In genomic region chr6:96877151-96877550, GRCh38 we compare ENCODE assay signal across 26 cellular contexts. TPM values are rescaled to one million over a fixed set of nuclear protein-coding genes. Genes with fewer than 3 reads are reported as not detected.
"Had no signal": no experiment of that assay in that cellular context is flagged by ENCODE, and none has a peak within 500 bp of the region (broad histone marks: within the 10 kb centered on the region; RNA-seq: fewer than 3 reads in every experiment).

No MANE protein-coding gene starts in this region.

- H3K27ac Mint-ChIP-seq: activated CD4-positive, alpha-beta memory T cell treated with anti-CD3 and anti-CD28 coated beads for 36 hours; activated CD4-positive, alpha-beta T cell treated with anti-CD3 and anti-CD28 coated beads, Interleukin-2, amount 10 ng/mL, durations not matched to agents 7 days and 5 days; activated naive CD4-positive, alpha-beta T cell treated with anti-CD3 and anti-CD28 coated beads for 36 hours; activated naive CD8-positive, alpha-beta T cell; activated T-helper 17 cell treated with anti-CD3 and anti-CD28 coated beads, Interleukin-2, amount 50 U/mL, for 72 hours; T-helper 1 cell treated with Interleukin-12 subunit alpha and Interleukin-12 subunit beta and Interleukin-4 antibody, amounts not matched to agents 30 μg/mL and 1 μg/mL, for 36 hours; WTC11 had no signal

- H3K36me3 Mint-ChIP-seq: activated CD4-positive, alpha-beta memory T cell treated with anti-CD3 and anti-CD28 coated beads for 36 hours; activated naive CD8-positive, alpha-beta T cell; WTC11 had no signal

- H3K9me3 ChIP-seq: Peyer's patch, SJSA1 had no signal

- H3K4me3 ChIP-seq: cardiac muscle cell, Peyer's patch, SJSA1 had no signal

- ATAC-seq: activated T-helper 17 cell treated with anti-CD3 and anti-CD28 coated beads, Interleukin-2, amount 50 U/mL, for 72 hours; WTC11 had no signal

- DNase-seq: activated CD4-positive, alpha-beta memory T cell treated with anti-CD3 and anti-CD28 coated beads for 36 hours; activated CD4-positive, alpha-beta T cell treated with anti-CD3 and anti-CD28 coated beads for 1 hour; activated CD4-positive, alpha-beta T cell treated with anti-CD3 and anti-CD28 coated beads, Interleukin-2, amount 10 ng/mL, durations not matched to agents 7 days and 5 days; activated gamma-delta T cell; activated naive CD4-positive, alpha-beta T cell treated with anti-CD3 and anti-CD28 coated beads for 36 hours; activated T-cell treated with anti-CD3 and anti-CD28 coated beads for 4 hours; activated T-cell treated with anti-CD3 and anti-CD28 coated beads, Interleukin-2, amount 50 U/mL, for 48 hours; brain microvascular endothelial cell; cerebellar nuclear complex; Karpas-422; MM.1S; NCI-H1105; NCI-H1436; NCI-H1694 treated with DMSO at 0.1 percent for 48 hours; NCI-H2029 treated with DMSO at 0.1 percent for 48 hours; NCI-H510A treated with DMSO at 0.1 percent for 48 hours; NK-92 treated with Interleukin-12 subunit alpha and Interleukin-12 subunit beta, amount 100 ng/mL, for 24 hours; Peyer's patch; SHP77; T-helper 9 cell had no signal

- H3K27me3 ChIP-seq: brain microvascular endothelial cell, cardiac muscle cell, Peyer's patch, SJSA1 had no signal

- H3K4me1 ChIP-seq: Peyer's patch had no signal

- H3K27me3 Mint-ChIP-seq: activated CD4-positive, alpha-beta memory T cell treated with anti-CD3 and anti-CD28 coated beads for 36 hours; activated T-helper 17 cell treated with anti-CD3 and anti-CD28 coated beads, Interleukin-2, amount 50 U/mL, for 72 hours had no signal

- H3K27ac ChIP-seq: brain microvascular endothelial cell, cardiac muscle cell, SJSA1 had no signal

- H3K36me3 ChIP-seq: brain microvascular endothelial cell, cardiac muscle cell, Peyer's patch, SJSA1 had no signal

- H3K4me1 Mint-ChIP-seq: activated T-helper 17 cell treated with anti-CD3 and anti-CD28 coated beads, Interleukin-2, amount 50 U/mL, for 72 hours had no signal

- H3K9me3 Mint-ChIP-seq: activated CD4-positive, alpha-beta memory T cell treated with anti-CD3 and anti-CD28 coated beads for 36 hours; activated CD4-positive, alpha-beta T cell treated with anti-CD3 and anti-CD28 coated beads, Interleukin-2, amount 10 ng/mL, durations not matched to agents 7 days and 5 days; activated naive CD4-positive, alpha-beta T cell treated with anti-CD3 and anti-CD28 coated beads for 36 hours; activated T-helper 17 cell treated with anti-CD3 and anti-CD28 coated beads, Interleukin-2, amount 50 U/mL, for 72 hours; T-helper 1 cell treated with Interleukin-12 subunit alpha and Interleukin-12 subunit beta and Interleukin-4 antibody, amounts not matched to agents 30 μg/mL and 1 μg/mL, for 36 hours; WTC11 had no signal

- H3K4me3 Mint-ChIP-seq: activated CD4-positive, alpha-beta memory T cell treated with anti-CD3 and anti-CD28 coated beads for 36 hours; activated CD4-positive, alpha-beta T cell treated with anti-CD3 and anti-CD28 coated beads, Interleukin-2, amount 10 ng/mL, durations not matched to agents 7 days and 5 days; activated naive CD4-positive, alpha-beta T cell treated with anti-CD3 and anti-CD28 coated beads for 36 hours; activated naive CD8-positive, alpha-beta T cell; activated T-helper 17 cell treated with anti-CD3 and anti-CD28 coated beads, Interleukin-2, amount 50 U/mL, for 72 hours; T-helper 1 cell treated with Interleukin-12 subunit alpha and Interleukin-12 subunit beta and Interleukin-4 antibody, amounts not matched to agents 30 μg/mL and 1 μg/mL, for 36 hours; WTC11 had no signal

RNA-seq across cellular contexts. Expression of gene GPR63, which starts 39.9 kb away (rescaled TPM):
- polyA plus RNA-seq: cardiac muscle cell had no signal
